19 cellular contexts compared by ENCODE assay signal in genomic region chr1:204940591-204940990, GRCh38.
"Had no signal": no experiment of that assay in that cellular context is flagged by ENCODE, and none has a peak within 500 bp of the region (broad histone marks: within the 10 kb centered on the region; RNA-seq: fewer than 3 reads in every experiment).

No MANE protein-coding gene starts in this region.

- H3K9ac ChIP-seq: parathyroid adenoma had no signal

- H2AFZ ChIP-seq: parathyroid adenoma had no signal

- H3K27ac ChIP-seq: parathyroid adenoma, testis had no signal

- H3K4me1 ChIP-seq: parathyroid adenoma, testis, uterus had no signal

- H3K4me3 ChIP-seq: gastroesophageal sphincter, mucosa of descending colon, testis, uterus had no signal

- H3K27me3 ChIP-seq: gastroesophageal sphincter, testis, uterus had no signal

- DNase-seq: activated B cell treated with CpG ODN at 0.5 μM for 24 hours; activated CD4-positive, alpha-beta T cell treated with anti-CD3 and anti-CD28 coated beads for 36 hours; activated CD4-positive, alpha-beta T cell treated with anti-CD3 and anti-CD28 coated beads, Interleukin-2, amount 50 U/mL, for 48 hours; activated CD8-positive, alpha-beta memory T cell treated with anti-CD3 and anti-CD28 coated beads, Interleukin-2, amount 50 U/mL, for 48 hours; activated naive CD4-positive, alpha-beta T cell treated with Interleukin-2 at 50 U/mL for 16 hours; activated naive CD8-positive, alpha-beta T cell treated with anti-CD3 and anti-CD28 coated beads for 36 hours; activated T-cell treated with anti-CD3 and anti-CD28 coated beads, Interleukin-2, amount 50 U/mL, for 48 hours; effector CD4-positive, alpha-beta T cell; head of caudate nucleus; hypothalamus; left cardiac atrium; mucosa of descending colon; nephron progenitor cell; right cardiac atrium; testis; uterus had no signal

- ATAC-seq: activated CD4-positive, alpha-beta T cell treated with anti-CD3 and anti-CD28 coated beads for 36 hours; gastroesophageal sphincter; mucosa of descending colon; right cardiac atrium had no signal

- H3K9me3 ChIP-seq: gastroesophageal sphincter, mucosa of descending colon, testis, uterus had no signal

- H3K36me3 ChIP-seq: uterus had no signal

- FAIRE-seq: islet of Langerhans had no signal

- H3K79me2 ChIP-seq: parathyroid adenoma had no signal
